ENCODE assay signal across 8 cellular contexts in genomic region chr6:4936681-4937041, GRCh38.
A peak's percentile ranks its signal among the peaks of the same experiment; 100 is the strongest.
DNase-seq lines count a peak whose midpoint lies in the region; ATAC-seq and TF ChIP-seq lines count a peak whose summit lies in the region.

No MANE protein-coding gene starts in this region.

- no peaks in the 10 kb centered on the region for H3K9me3 Mint-ChIP-seq in type B pancreatic cell

- H3K36me3 ChIP-seq in ascending aorta (peaks cover 0 to 4% of the 10 kb centered on the region in 2 donors), kidney epithelial cell (ENCODE audit: control insufficient read depth, insufficient read depth, low read length) (no peaks in the 10 kb centered on the region)

- H3K4me1 Mint-ChIP-seq in type B pancreatic cell (ENCODE audit: unreplicated experiment), result peaks cover 60% of the 10 kb centered on the region

- no peaks in the 10 kb centered on the region for H3K27me3 ChIP-seq in ascending aorta
- no peaks in the 10 kb centered on the region for H3K27me3 ChIP-seq in kidney epithelial cell (ENCODE audit: control insufficient read depth, insufficient read depth, low read length)

- peaks cover 0 to 2% of the 10 kb centered on the region in 2 donors for H3K4me1 ChIP-seq in ascending aorta

- no peaks in the 10 kb centered on the region for H3K27me3 Mint-ChIP-seq in type B pancreatic cell

- H3K36me3 Mint-ChIP-seq in type B pancreatic cell, result peaks cover 43% of the 10 kb centered on the region

- H3K4me3 Mint-ChIP-seq in type B pancreatic cell, result peak overlapping the region; percentile 56

- DNase-seq in SIG-M5 treated with dmso at 0.1 percent for 504 hours (lab: John Stamatoyannopoulos, UW; ENCODE audit: unreplicated experiment) (peak; percentile 30), SIG-M5 (lab: John Stamatoyannopoulos, UW) (no peak), NCI-H146 treated with DMSO at 0.1 percent for 48 hours (lab: John Stamatoyannopoulos, UW; ENCODE audit: unreplicated experiment) (peak; percentile 48), ascending aorta (ENCODE audit: low spot score in 2 of 2) (no peak), kidney epithelial cell (ENCODE audit: low read depth) (no peak), type B pancreatic cell (ENCODE audit: extremely low spot score, unreplicated experiment) (no peak)
- no peak for DNase-seq in NK-92 treated with Interleukin-12 subunit alpha and Interleukin-12 subunit beta, amount 100 ng/mL, for 24 hours (lab: John Stamatoyannopoulos, UW)

- H3K4me3 ChIP-seq in ascending aorta (no peak overlapping the region), kidney epithelial cell (ENCODE audit: low read depth, low read length) (no peak overlapping the region)

- intact Hi-C loops in ascending aorta (cut with DNase I), result loop anchor here (5.0 kb wide), 1 partner anchor 624 kb away; no protein-coding TSS in a partner anchor

- ATAC-seq in GM18870 (IDR thresholded peaks at IDR 0.05; ENCODE audit: unreplicated experiment), result no peak

- H3K27ac ChIP-seq in ascending aorta, result no peak overlapping the region

- TF ChIP-seq CTCF in ascending aorta (IDR thresholded peaks at IDR 0.05) (peak; percentile 29 to 60 (median 29)), kidney epithelial cell (IDR thresholded peaks at IDR 0.05; ENCODE audit: insufficient read depth, low read length, poor library complexity, severe bottlenecking) (peak; percentile 56), type B pancreatic cell (conservative IDR thresholded peaks at IDR 0.05) (peak; percentile 82)

- no peaks in the 10 kb centered on the region for H3K9me3 ChIP-seq in ascending aorta

- peak overlapping the region; percentile 79 for H3K27ac Mint-ChIP-seq in type B pancreatic cell

Comparison
In these comparisons a context has a peak if more than half of its experiments do, and no peak if none do; other contexts are left out.
1. DNase-seq: peak in SIG-M5 treated with dmso at 0.1 percent for 504 hours (single experiment) and NCI-H146 treated with DMSO at 0.1 percent for 48 hours (single experiment); none in SIG-M5 (single experiment), ascending aorta (0 of 2), kidney epithelial cell (single experiment), type B pancreatic cell (single experiment) and NK-92 treated with Interleukin-12 subunit alpha and Interleukin-12 subunit beta, amount 100 ng/mL, for 24 hours (single experiment).
2. CTCF ChIP-seq: peak in every context shown above with its lines; median percentile 82 in type B pancreatic cell; 56 in kidney epithelial cell; 29 in ascending aorta.